In genomic region chr22:49425356-49425755, GRCh38 we compare ENCODE assay signal across 22 cellular contexts.
"Had no signal": no experiment of that assay in that cellular context is flagged by ENCODE, and none has a peak within 500 bp of the region (broad histone marks: within the 10 kb centered on the region; RNA-seq: fewer than 3 reads in every experiment).

No MANE protein-coding gene starts in this region.

- FAIRE-seq: endometrium had no signal

- DNase-seq: activated CD4-positive, alpha-beta memory T cell treated with anti-CD3 and anti-CD28 coated beads for 36 hours; activated CD4-positive, alpha-beta T cell treated with anti-CD3 and anti-CD28 coated beads for 48 hours; activated CD4-positive, CD25-positive, alpha-beta regulatory T cell; activated gamma-delta T cell treated with Interleukin-2 at 50 U/mL for 16 hours; activated T-cell treated with anti-CD3 and anti-CD28 coated beads for 4 hours; anterior cingulate cortex; body of pancreas; kidney glomerular epithelial cell; mucosa of descending colon; retina; sigmoid colon; stimulated activated CD4-positive, alpha-beta T cell treated with anti-CD3 and anti-CD28 coated beads, Interleukin-2, amount 100 ng/mL, for 48 hours; stimulated activated CD8-positive, alpha-beta memory T cell treated with anti-CD3 and anti-CD28 coated beads, Interleukin-4, amount 100 ng/mL, for 48 hours; stimulated activated naive B cell treated with anti-CD40 and anti-IgM and Interleukin-4, amounts not matched to agents 10 μg/mL and 1 μg/mL and 100 μg/mL, for 72 hours; SW 1271; T-helper 17 cell had no signal

- ATAC-seq: body of pancreas; mucosa of descending colon; stimulated activated naive B cell treated with anti-CD40 and anti-IgM and Interleukin-4, amounts not matched to agents 10 μg/mL and 1 μg/mL and 100 μg/mL, for 72 hours; T-helper 17 cell had no signal

- H3K4me3 Mint-ChIP-seq: activated CD4-positive, alpha-beta memory T cell treated with anti-CD3 and anti-CD28 coated beads for 36 hours; activated naive CD4-positive, alpha-beta T cell treated with anti-CD3 and anti-CD28 coated beads, Interleukin-2, amount 50 U/mL, for 24 hours; neural progenitor cell; stimulated activated naive B cell treated with anti-CD40 and anti-IgM and Interleukin-4, amounts not matched to agents 10 μg/mL and 1 μg/mL and 100 μg/mL, for 72 hours; T-helper 17 cell had no signal

- H3K9ac ChIP-seq: neural progenitor cell had no signal

- H3K27me3 Mint-ChIP-seq: T-helper 17 cell had no signal

- H3K27ac Mint-ChIP-seq: activated CD4-positive, alpha-beta memory T cell treated with anti-CD3 and anti-CD28 coated beads for 36 hours; activated naive CD4-positive, alpha-beta T cell treated with anti-CD3 and anti-CD28 coated beads, Interleukin-2, amount 50 U/mL, for 24 hours; neural progenitor cell; stimulated activated naive B cell treated with anti-CD40 and anti-IgM and Interleukin-4, amounts not matched to agents 10 μg/mL and 1 μg/mL and 100 μg/mL, for 72 hours; T-helper 17 cell had no signal

- H3K4me3 ChIP-seq: body of pancreas, cardiac muscle cell, mucosa of descending colon, neural progenitor cell, sigmoid colon, smooth muscle cell, testis had no signal

- H3K27me3 ChIP-seq: body of pancreas, cardiac muscle cell, neural progenitor cell, testis had no signal

- H3K27ac ChIP-seq: body of pancreas, cardiac muscle cell, neural progenitor cell, sigmoid colon, testis had no signal

- H3K4me1 ChIP-seq: body of pancreas, sigmoid colon, testis had no signal

- H2AFZ ChIP-seq: neural progenitor cell had no signal

- H3K4me1 Mint-ChIP-seq: activated naive CD4-positive, alpha-beta T cell treated with anti-CD3 and anti-CD28 coated beads, Interleukin-2, amount 50 U/mL, for 24 hours; stimulated activated naive B cell treated with anti-CD40 and anti-IgM and Interleukin-4, amounts not matched to agents 10 μg/mL and 1 μg/mL and 100 μg/mL, for 72 hours; T-helper 17 cell had no signal

- H3K36me3 Mint-ChIP-seq: activated CD4-positive, alpha-beta memory T cell treated with anti-CD3 and anti-CD28 coated beads for 36 hours; activated naive CD4-positive, alpha-beta T cell treated with anti-CD3 and anti-CD28 coated beads, Interleukin-2, amount 50 U/mL, for 24 hours; neural progenitor cell had no signal

- H3K9me3 ChIP-seq: mucosa of descending colon, sigmoid colon, testis had no signal

- H3K4me2 ChIP-seq: neural progenitor cell, smooth muscle cell had no signal

- H3K9me3 Mint-ChIP-seq: neural progenitor cell had no signal

- H3K36me3 ChIP-seq: cardiac muscle cell, neural progenitor cell, sigmoid colon had no signal
